2 cellular contexts compared by ENCODE assay signal in the genomic region with DNA sequence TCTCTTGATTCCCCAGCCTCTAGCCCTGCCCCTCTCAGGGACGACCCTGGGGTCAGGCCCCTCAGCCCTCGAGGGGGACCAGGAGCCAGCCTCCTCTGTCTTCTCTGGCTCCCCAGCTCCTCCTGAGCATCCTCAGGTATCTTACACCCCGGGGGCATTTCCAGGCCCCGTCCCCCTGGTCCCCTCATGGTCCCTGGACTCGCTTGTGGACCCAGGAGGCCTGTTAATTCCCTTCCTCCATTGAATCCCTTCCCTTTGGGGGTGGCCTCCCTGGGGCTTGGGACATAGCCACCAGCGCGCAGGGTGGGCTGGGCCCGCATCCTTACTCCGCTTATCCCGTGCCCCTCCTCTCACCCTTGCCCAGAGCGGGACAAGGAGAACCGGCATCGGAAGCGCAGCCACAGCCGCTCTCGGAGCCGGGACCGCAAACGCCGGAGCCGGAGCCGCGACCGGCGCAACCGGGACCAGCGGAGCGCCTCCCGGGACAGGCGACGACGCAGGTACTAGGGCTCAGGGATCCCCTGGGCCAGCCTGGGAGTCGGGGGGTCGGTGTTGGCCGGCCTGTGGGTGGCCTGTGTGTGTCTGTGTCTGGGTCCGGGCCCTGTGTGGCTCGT.
TF ChIP-seq lines count a peak whose summit lies in the region.

No MANE protein-coding gene starts in this region.

TF ChIP-seq in SK-N-SH, 30 proteins besides CTCF, POLR2A, EP300 and RAD21:
- TF ChIP-seq USF2 (IDR thresholded peaks at IDR 0.05; ENCODE audit: borderline replicate concordance, low read depth, low read length) (no peak), JUND (IDR thresholded peaks at IDR 0.05) (no peak), MXI1 (IDR thresholded peaks at IDR 0.05; ENCODE audit: low read depth, low read length) (no peak), TCF12 (IDR thresholded peaks at IDR 0.05) (no peak), RXRA (IDR thresholded peaks at IDR 0.05; ENCODE audit: borderline replicate concordance, low read depth) (no peak), TAF1 (IDR thresholded peaks at IDR 0.05; ENCODE audit: borderline replicate concordance, low read depth, low read length) (no peak), ZBTB33 (IDR thresholded peaks at IDR 0.05; ENCODE audit: borderline replicate concordance, low read depth) (no peak), FOXM1 (IDR thresholded peaks at IDR 0.05; ENCODE audit: low read depth) (no peak), FOSL2 (IDR thresholded peaks at IDR 0.05; ENCODE audit: borderline replicate concordance, low read depth) (no peak), FOXJ3 (CRISPR knock-in tag; IDR thresholded peaks at IDR 0.05) (no peak), SIN3A (IDR thresholded peaks at IDR 0.05; ENCODE audit: borderline replicate concordance, low read depth, low read length) (no peak)

TF ChIP-seq in SK-N-SH treated with all-trans-retinoic acid at 6 μM for 48 hours, 23 proteins besides CTCF, POLR2A, EP300 and RAD21:
- no peak for TF ChIP-seq TOX (CRISPR knock-in tag; IDR thresholded peaks at IDR 0.05; ENCODE audit: borderline replicate concordance)
- TF ChIP-seq CSDC2 (CRISPR knock-in tag; IDR thresholded peaks at IDR 0.05): no peak
- TF ChIP-seq RARB (CRISPR knock-in tag; IDR thresholded peaks at IDR 0.05): no peak
- no peak for TF ChIP-seq ZC3H10 (CRISPR knock-in tag; IDR thresholded peaks at IDR 0.05)
- no peak for TF ChIP-seq ZNF70 (CRISPR knock-in tag; IDR thresholded peaks at IDR 0.05)
- no peak for TF ChIP-seq ISL1 (CRISPR knock-in tag; IDR thresholded peaks at IDR 0.05)
- no peak for TF ChIP-seq ZNF565 (CRISPR knock-in tag; conservative IDR thresholded peaks at IDR 0.05; ENCODE audit: low read depth)
- no peak for TF ChIP-seq TCF4 (CRISPR knock-in tag; IDR thresholded peaks at IDR 0.05; ENCODE audit: borderline replicate concordance)
- no peak for TF ChIP-seq GLIS3 (CRISPR knock-in tag; IDR thresholded peaks at IDR 0.05)
- TF ChIP-seq, protein P1, sequence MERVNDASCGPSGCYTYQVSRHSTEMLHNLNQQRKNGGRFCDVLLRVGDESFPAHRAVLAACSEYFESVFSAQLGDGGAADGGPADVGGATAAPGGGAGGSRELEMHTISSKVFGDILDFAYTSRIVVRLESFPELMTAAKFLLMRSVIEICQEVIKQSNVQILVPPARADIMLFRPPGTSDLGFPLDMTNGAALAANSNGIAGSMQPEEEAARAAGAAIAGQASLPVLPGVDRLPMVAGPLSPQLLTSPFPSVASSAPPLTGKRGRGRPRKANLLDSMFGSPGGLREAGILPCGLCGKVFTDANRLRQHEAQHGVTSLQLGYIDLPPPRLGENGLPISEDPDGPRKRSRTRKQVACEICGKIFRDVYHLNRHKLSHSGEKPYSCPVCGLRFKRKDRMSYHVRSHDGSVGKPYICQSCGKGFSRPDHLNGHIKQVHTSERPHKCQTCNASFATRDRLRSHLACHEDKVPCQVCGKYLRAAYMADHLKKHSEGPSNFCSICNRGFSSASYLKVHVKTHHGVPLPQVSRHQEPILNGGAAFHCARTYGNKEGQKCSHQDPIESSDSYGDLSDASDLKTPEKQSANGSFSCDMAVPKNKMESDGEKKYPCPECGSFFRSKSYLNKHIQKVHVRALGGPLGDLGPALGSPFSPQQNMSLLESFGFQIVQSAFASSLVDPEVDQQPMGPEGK (CRISPR knock-in tag; IDR thresholded peaks at IDR 0.05; ENCODE audit: borderline replicate concordance): no peak
- TF ChIP-seq ZFP3 (CRISPR knock-in tag; IDR thresholded peaks at IDR 0.05): no peak
- TF ChIP-seq, protein P2, sequence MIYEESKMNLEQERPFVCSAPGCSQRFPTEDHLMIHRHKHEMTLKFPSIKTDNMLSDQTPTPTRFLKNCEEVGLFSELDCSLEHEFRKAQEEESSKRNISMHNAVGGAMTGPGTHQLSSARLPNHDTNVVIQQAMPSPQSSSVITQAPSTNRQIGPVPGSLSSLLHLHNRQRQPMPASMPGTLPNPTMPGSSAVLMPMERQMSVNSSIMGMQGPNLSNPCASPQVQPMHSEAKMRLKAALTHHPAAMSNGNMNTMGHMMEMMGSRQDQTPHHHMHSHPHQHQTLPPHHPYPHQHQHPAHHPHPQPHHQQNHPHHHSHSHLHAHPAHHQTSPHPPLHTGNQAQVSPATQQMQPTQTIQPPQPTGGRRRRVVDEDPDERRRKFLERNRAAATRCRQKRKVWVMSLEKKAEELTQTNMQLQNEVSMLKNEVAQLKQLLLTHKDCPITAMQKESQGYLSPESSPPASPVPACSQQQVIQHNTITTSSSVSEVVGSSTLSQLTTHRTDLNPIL (CRISPR knock-in tag; IDR thresholded peaks at IDR 0.05; ENCODE audit: low read depth): no peak
- TF ChIP-seq, protein P3, sequence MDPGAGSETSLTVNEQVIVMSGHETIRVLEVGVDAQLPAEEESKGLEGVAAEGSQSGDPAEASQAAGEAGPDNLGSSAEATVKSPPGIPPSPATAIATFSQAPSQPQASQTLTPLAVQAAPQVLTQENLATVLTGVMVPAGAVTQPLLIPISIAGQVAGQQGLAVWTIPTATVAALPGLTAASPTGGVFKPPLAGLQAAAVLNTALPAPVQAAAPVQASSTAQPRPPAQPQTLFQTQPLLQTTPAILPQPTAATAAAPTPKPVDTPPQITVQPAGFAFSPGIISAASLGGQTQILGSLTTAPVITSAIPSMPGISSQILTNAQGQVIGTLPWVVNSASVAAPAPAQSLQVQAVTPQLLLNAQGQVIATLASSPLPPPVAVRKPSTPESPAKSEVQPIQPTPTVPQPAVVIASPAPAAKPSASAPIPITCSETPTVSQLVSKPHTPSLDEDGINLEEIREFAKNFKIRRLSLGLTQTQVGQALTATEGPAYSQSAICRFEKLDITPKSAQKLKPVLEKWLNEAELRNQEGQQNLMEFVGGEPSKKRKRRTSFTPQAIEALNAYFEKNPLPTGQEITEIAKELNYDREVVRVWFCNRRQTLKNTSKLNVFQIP (CRISPR knock-in tag; IDR thresholded peaks at IDR 0.05; ENCODE audit: borderline replicate concordance, low read depth): no peak
- TF ChIP-seq ZFP30 (CRISPR knock-in tag; IDR thresholded peaks at IDR 0.05): no peak
- no peak for TF ChIP-seq PPARA (CRISPR knock-in tag; IDR thresholded peaks at IDR 0.05; ENCODE audit: borderline replicate concordance)
- TF ChIP-seq, protein P4, sequence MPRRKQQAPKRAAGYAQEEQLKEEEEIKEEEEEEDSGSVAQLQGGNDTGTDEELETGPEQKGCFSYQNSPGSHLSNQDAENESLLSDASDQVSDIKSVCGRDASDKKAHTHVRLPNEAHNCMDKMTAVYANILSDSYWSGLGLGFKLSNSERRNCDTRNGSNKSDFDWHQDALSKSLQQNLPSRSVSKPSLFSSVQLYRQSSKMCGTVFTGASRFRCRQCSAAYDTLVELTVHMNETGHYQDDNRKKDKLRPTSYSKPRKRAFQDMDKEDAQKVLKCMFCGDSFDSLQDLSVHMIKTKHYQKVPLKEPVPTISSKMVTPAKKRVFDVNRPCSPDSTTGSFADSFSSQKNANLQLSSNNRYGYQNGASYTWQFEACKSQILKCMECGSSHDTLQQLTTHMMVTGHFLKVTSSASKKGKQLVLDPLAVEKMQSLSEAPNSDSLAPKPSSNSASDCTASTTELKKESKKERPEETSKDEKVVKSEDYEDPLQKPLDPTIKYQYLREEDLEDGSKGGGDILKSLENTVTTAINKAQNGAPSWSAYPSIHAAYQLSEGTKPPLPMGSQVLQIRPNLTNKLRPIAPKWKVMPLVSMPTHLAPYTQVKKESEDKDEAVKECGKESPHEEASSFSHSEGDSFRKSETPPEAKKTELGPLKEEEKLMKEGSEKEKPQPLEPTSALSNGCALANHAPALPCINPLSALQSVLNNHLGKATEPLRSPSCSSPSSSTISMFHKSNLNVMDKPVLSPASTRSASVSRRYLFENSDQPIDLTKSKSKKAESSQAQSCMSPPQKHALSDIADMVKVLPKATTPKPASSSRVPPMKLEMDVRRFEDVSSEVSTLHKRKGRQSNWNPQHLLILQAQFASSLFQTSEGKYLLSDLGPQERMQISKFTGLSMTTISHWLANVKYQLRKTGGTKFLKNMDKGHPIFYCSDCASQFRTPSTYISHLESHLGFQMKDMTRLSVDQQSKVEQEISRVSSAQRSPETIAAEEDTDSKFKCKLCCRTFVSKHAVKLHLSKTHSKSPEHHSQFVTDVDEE (CRISPR knock-in tag; IDR thresholded peaks at IDR 0.05): no peak
TF ChIP-seq in SK-N-SH treated with all-trans-retinoic acid at 6 μM for 48 hours: peak in this region for 0.
